In genomic region chr9:129145841-129146292, GRCh38 we compare ENCODE assay signal across 10 cellular contexts. TPM values are rescaled to one million over a fixed set of nuclear protein-coding genes. Genes with fewer than 3 reads are reported as not detected.
DNase-seq lines count a peak whose midpoint lies in the region; ATAC-seq and TF ChIP-seq lines count a peak whose summit lies in the region.
"Had no signal": no experiment of that assay in that cellular context is flagged by ENCODE, and none has a peak within 500 bp of the region (broad histone marks: within the 10 kb centered on the region; RNA-seq: fewer than 3 reads in every experiment).

No MANE protein-coding gene starts in this region.

- H3K4me1 ChIP-seq in ACC112 (ENCODE audit: control insufficient read depth, insufficient read depth, low read length, unreplicated experiment) (peaks cover 55% of the 10 kb centered on the region), neuronal stem cell (ENCODE audit: control insufficient read depth in 2 of 2, insufficient read depth in 1 of 2, low read depth in 1 of 2, low read length in 2 of 2) (peaks cover 50 to 53% of the 10 kb centered on the region in 2 donors)

- no peak overlapping the region for H3K4me2 ChIP-seq in neuronal stem cell (ENCODE audit: insufficient read depth, low read length, poor library complexity, severe bottlenecking)

- H3K14ac ChIP-seq in neuronal stem cell (ENCODE audit: low read length) = no peak overlapping the region

- H3K27me3 ChIP-seq in ACC112 (ENCODE audit: insufficient read depth, low read length) = no peaks in the 10 kb centered on the region
- no peaks in the 10 kb centered on the region for H3K27me3 ChIP-seq in neuronal stem cell (ENCODE audit: control insufficient read depth in 3 of 3, insufficient read depth in 3 of 3, low read depth in 1 of 3, low read length in 3 of 3)

- H3K36me3 ChIP-seq in ACC112 (ENCODE audit: insufficient read depth, low read length) (no peaks in the 10 kb centered on the region), neuronal stem cell (replicated peaks in 1 of 2; ENCODE audit: control insufficient read depth in 2 of 2, insufficient read depth in 2 of 2, low read length in 2 of 2) (peaks cover 11 to 73% of the 10 kb centered on the region in 2 donors)

- no peak overlapping the region for H3K9ac ChIP-seq in neuronal stem cell (ENCODE audit: low read depth, low read length, poor library complexity)

- CTCF ChIA-PET in RWPE1 (lab: Yijun Ruan, JAX) = interaction anchor here (0.6 to 5.4 kb wide), 2 partner anchors 28 to 66 kb away, joined by 3 to 63 read pairs; no protein-coding TSS in a partner anchor

- H2BK120ac ChIP-seq in neuronal stem cell (ENCODE audit: low read depth, low read length) = peak overlapping the region; percentile 41

- H3K4me3 ChIP-seq in ACC112 (ENCODE audit: low read depth, low read length) = no peak overlapping the region
- no peak overlapping the region for H3K4me3 ChIP-seq in fibroblast of villous mesenchyme (ENCODE audit: low read depth, low read length)
- no peak overlapping the region for H3K4me3 ChIP-seq in neuronal stem cell (ENCODE audit: low read length in 2 of 2)

- POLR2A ChIA-PET in RWPE1 (lab: Yijun Ruan, JAX; ENCODE audit: low non-redundant PET) = no interaction called here

- no peak for ATAC-seq in GM19351 (IDR thresholded peaks at IDR 0.05; ENCODE audit: unreplicated experiment)

- no peak overlapping the region for H4K8ac ChIP-seq in neuronal stem cell (ENCODE audit: low read depth, low read length)

- H2BK5ac ChIP-seq in neuronal stem cell (ENCODE audit: low read length) = peak overlapping the region; percentile 62

- WGBS in neuronal stem cell (ENCODE audit: extremely low coverage in 2 of 2, insufficient read length in 2 of 2, insufficient replicate concordance in 1 of 2), 2 donors = no CpG with 5 or more reads among the region's 7 CpGs

- H2BK15ac ChIP-seq in neuronal stem cell (ENCODE audit: low read length) = no peak overlapping the region

- H2BK12ac ChIP-seq in neuronal stem cell (ENCODE audit: low read length) = no peak overlapping the region

- H3K9me3 ChIP-seq in neuronal stem cell (replicated peaks in 1 of 2; ENCODE audit: control insufficient read depth in 2 of 2, insufficient read depth in 1 of 2, low read depth in 1 of 2, low read length in 2 of 2) = no peaks in the 10 kb centered on the region

- H3K27ac ChIP-seq in ACC112 (ENCODE audit: low read depth, low read length) (peak overlapping the region; percentile 72), RWPE1 (peak overlapping the region; percentile 100), neuronal stem cell (replicated peaks; ENCODE audit: low read length) (peak overlapping the region; percentile 83)

- H3K79me2 ChIP-seq in ACC112 (ENCODE audit: control insufficient read depth, insufficient read depth, low read length, unreplicated experiment) = peaks cover 11% of the 10 kb centered on the region

- H2AFZ ChIP-seq in ACC112 (ENCODE audit: low read length, unreplicated experiment) (no peak overlapping the region), neuronal stem cell (ENCODE audit: low read length) (no peak overlapping the region)

- H3K23ac ChIP-seq in neuronal stem cell (ENCODE audit: low read depth, low read length, poor library complexity) = no peak overlapping the region

- TF ChIP-seq CTCF in RWPE1 (conservative IDR thresholded peaks at IDR 0.05; ENCODE audit: low read depth) = no peak
- peak; percentile 14 for TF ChIP-seq CTCF in fibroblast of villous mesenchyme (IDR thresholded peaks at IDR 0.05; ENCODE audit: insufficient read depth, low read depth, low read length)

- peak overlapping the region; percentile 92 for H3K18ac ChIP-seq in neuronal stem cell (ENCODE audit: low read length)

- peaks cover 15% of the 10 kb centered on the region for H3K79me1 ChIP-seq in neuronal stem cell (ENCODE audit: low read depth, low read length)

- DNase-seq in RWPE1 (ENCODE audit: low spot score) = no peak
- peak; percentile 96 for DNase-seq in fibroblast of villous mesenchyme (ENCODE audit: low read depth)
- peak; percentile 85 for DNase-seq in neuronal stem cell (ENCODE audit: low spot score)
- DNase-seq in DMS114 treated with DMSO at 0.1 percent for 48 hours (lab: John Stamatoyannopoulos, UW; ENCODE audit: unreplicated experiment) = no peak
- DNase-seq in activated naive CD4-positive, alpha-beta T cell treated with anti-CD3 and anti-CD28 coated beads, Interleukin-2, amount 50 U/mL, for 16 hours = no peak
- DNase-seq in DMS79 treated with DMSO at 0.1 percent for 48 hours (lab: John Stamatoyannopoulos, UW) = no peak
- DNase-seq: activated gamma-delta T cell; CD4-positive, CD25-positive, alpha-beta regulatory T cell had no signal

- no peak overlapping the region for H3K4ac ChIP-seq in neuronal stem cell (ENCODE audit: low read length)

- no peak overlapping the region for H4K91ac ChIP-seq in neuronal stem cell (ENCODE audit: low read depth, low read length, poor library complexity)

- H2AK5ac ChIP-seq in neuronal stem cell (ENCODE audit: low read depth, low read length) = peak overlapping the region; percentile 72

RNA-seq across cellular contexts. Expression of gene IER5L, which starts 32.2 kb away (rescaled TPM):
- 60.5 and 75.7 TPM in 2 replicates for total RNA-seq in fibroblast of villous mesenchyme
- polyA plus RNA-seq in neuronal stem cell (2013, experiment 1 of 2) = 15.9 TPM
- 15.2 TPM for polyA plus RNA-seq in neuronal stem cell (2013, experiment 2 of 2)
- polyA plus RNA-seq: CD4-positive, CD25-positive, alpha-beta regulatory T cell had no signal

RNA-seq across cellular contexts. Expression of gene PTPA, which starts 34.7 kb away (rescaled TPM):
- 133 and 136 TPM in 2 replicates for total RNA-seq in fibroblast of villous mesenchyme
- polyA plus RNA-seq in neuronal stem cell (2013, experiment 1 of 2) = 74.5 TPM
- 76.7 TPM for polyA plus RNA-seq in neuronal stem cell (2013, experiment 2 of 2)

RNA-seq across cellular contexts. Expression of gene CRAT, which starts 35.3 kb away (rescaled TPM):
- total RNA-seq in fibroblast of villous mesenchyme = 33.2 and 38.7 TPM in 2 replicates
- 12.9 TPM for polyA plus RNA-seq in neuronal stem cell (2013, experiment 1 of 2)
- polyA plus RNA-seq in neuronal stem cell (2013, experiment 2 of 2) = 12.1 TPM

Comparison
In these comparisons a context has a peak if more than half of its experiments do, and no peak if none do; other contexts are left out.
1. DNase-seq: peak in fibroblast of villous mesenchyme (single experiment) and neuronal stem cell (single experiment); none in RWPE1 (single experiment), DMS114 treated with DMSO at 0.1 percent for 48 hours (single experiment), activated naive CD4-positive, alpha-beta T cell treated with anti-CD3 and anti-CD28 coated beads, Interleukin-2, amount 50 U/mL, for 16 hours (single experiment) and DMS79 treated with DMSO at 0.1 percent for 48 hours (single experiment).
2. Peak in every context shown above with its lines, with median percentiles within 50 percentile points of each other: H3K27ac ChIP-seq.